In the genomic region with DNA sequence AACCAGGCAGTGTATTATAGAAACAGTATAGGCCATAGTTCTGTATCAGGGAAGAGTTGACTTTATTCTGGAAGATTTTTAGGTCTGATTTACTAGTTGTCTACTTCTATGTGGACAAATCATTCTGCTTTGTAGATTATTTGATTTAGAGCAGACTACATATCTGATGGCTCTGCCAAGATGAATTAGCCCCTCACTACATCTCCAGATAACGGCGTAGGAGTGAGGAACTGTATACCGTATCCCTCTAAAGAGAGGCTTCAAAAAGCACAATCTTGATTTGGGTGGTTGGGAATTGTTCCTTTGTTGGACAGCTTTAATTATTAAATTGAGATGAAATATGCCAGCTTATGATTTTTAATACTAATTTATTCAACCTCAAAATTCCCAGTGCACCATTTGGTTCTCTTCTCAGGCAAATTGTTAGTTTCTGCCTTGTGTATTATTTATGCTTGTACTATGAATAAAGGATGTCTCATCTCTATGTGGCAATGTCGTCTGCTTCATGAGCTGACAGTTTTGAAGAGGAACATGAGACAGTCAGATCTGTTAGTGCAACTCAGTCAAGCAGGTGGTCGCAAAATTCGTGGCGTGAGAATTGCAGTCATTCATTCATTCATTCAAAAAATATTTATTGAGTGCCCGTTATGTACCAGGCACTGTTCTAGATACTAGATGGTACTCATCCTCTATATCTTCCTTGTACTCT, we compare ENCODE assay signal across 19 cellular contexts.
"Had no signal": no experiment of that assay in that cellular context is flagged by ENCODE, and none has a peak within 500 bp of the region (broad histone marks: within the 10 kb centered on the region; RNA-seq: fewer than 3 reads in every experiment).

No MANE protein-coding gene starts in this region.

- ATAC-seq: activated CD8-positive, alpha-beta memory T cell treated with anti-CD3 and anti-CD28 coated beads, Interleukin-2, amount 10 ng/mL, durations not matched to agents 7 days and 5 days; activated T-helper 17 cell treated with anti-CD3 and anti-CD28 coated beads, Interleukin-2, amount 50 U/mL, for 72 hours; mucosa of descending colon; naive thymus-derived CD4-positive, alpha-beta T cell; sciatic nerve; stimulated activated effector memory CD8-positive, alpha-beta T cell treated with anti-CD3 and anti-CD28 coated beads, Interleukin-12 subunit alpha, Interleukin-12 subunit beta, amount 100 ng/mL, for 72 hours; upper lobe of right lung had no signal

- H3K4me1 ChIP-seq: upper lobe of right lung had no signal

- H3K9me3 ChIP-seq: mucosa of descending colon, ovary, upper lobe of right lung had no signal

- H3K36me3 ChIP-seq: brain microvascular endothelial cell, ovary, upper lobe of right lung had no signal

- DNase-seq: activated B cell treated with CpG ODN at 0.5 μM for 24 hours; activated CD4-positive, alpha-beta memory T cell treated with anti-CD3 and anti-CD28 coated beads, Interleukin-2, amount 10 ng/mL, durations not matched to agents 7 days and 5 days; activated CD4-positive, alpha-beta T cell treated with anti-CD3 and anti-CD28 coated beads for 4 hours; activated CD8-positive, alpha-beta memory T cell treated with anti-CD3 and anti-CD28 coated beads, Interleukin-2, amount 10 ng/mL, durations not matched to agents 7 days and 5 days; activated naive CD4-positive, alpha-beta T cell; anterior cingulate cortex; brain microvascular endothelial cell; cerebellar nuclear complex; cortex of kidney; mesenchymal stem cell; mucosa of descending colon; naive thymus-derived CD4-positive, alpha-beta T cell; ovary; stimulated activated CD4-positive, alpha-beta T cell treated with anti-CD3 and anti-CD28 coated beads, Interleukin-4, amount 100 ng/mL, for 24 hours; T-helper 2 cell; upper lobe of right lung had no signal

- H3K27ac ChIP-seq: brain microvascular endothelial cell, ovary, upper lobe of right lung had no signal

- H3K4me3 ChIP-seq: mucosa of descending colon, ovary, upper lobe of right lung had no signal

- H3K27me3 ChIP-seq: brain microvascular endothelial cell, ovary, upper lobe of right lung had no signal
